Comparison of ENCODE assay signal across 1 cellular context in genomic region chr22:31749636-31750364, GRCh38.
TF ChIP-seq lines count a peak whose summit lies in the region.

Gene PRR14L (minus strand): TSS chr22:31750132. CDS start chr22:31738860, 11,272 bp downstream.

TF ChIP-seq in K562, 482 proteins besides CTCF, POLR2A, EP300 and RAD21 (continued from another document):
- 0 out of 4 replicates have a peak, but pooled peaks of 1 of the 2 experiments have one; percentile 38 for TF ChIP-seq MLLT1 (IDR thresholded peaks at IDR 0.05)
- peak; percentile 28; the same call in 1 of the 2 replicates for TF ChIP-seq ZBTB40 (IDR thresholded peaks at IDR 0.05)
- no peak for TF ChIP-seq ZBTB40 (CRISPR knock-in tag; IDR thresholded peaks at IDR 0.05)
- no peak for TF ChIP-seq KAT7 (CRISPR knock-in tag; IDR thresholded peaks at IDR 0.05; ENCODE audit: borderline replicate concordance)
- TF ChIP-seq TGIF2 (CRISPR knock-in tag; IDR thresholded peaks at IDR 0.05) = no peak
- TF ChIP-seq POLR2G (IDR thresholded peaks at IDR 0.05; ENCODE audit: low read depth, low read length) = peak; percentile 99
- TF ChIP-seq EGR1 (conservative IDR thresholded peaks at IDR 0.05) = peak; percentile 98
- no peak for TF ChIP-seq ZNF24 (IDR thresholded peaks at IDR 0.05)
- peak; percentile 37; the same call in 1 of the 2 replicates for TF ChIP-seq CHD2 (IDR thresholded peaks at IDR 0.05; ENCODE audit: low read depth, low read length)
